Comparison of ENCODE assay signal across 8 cellular contexts in the genomic region with DNA sequence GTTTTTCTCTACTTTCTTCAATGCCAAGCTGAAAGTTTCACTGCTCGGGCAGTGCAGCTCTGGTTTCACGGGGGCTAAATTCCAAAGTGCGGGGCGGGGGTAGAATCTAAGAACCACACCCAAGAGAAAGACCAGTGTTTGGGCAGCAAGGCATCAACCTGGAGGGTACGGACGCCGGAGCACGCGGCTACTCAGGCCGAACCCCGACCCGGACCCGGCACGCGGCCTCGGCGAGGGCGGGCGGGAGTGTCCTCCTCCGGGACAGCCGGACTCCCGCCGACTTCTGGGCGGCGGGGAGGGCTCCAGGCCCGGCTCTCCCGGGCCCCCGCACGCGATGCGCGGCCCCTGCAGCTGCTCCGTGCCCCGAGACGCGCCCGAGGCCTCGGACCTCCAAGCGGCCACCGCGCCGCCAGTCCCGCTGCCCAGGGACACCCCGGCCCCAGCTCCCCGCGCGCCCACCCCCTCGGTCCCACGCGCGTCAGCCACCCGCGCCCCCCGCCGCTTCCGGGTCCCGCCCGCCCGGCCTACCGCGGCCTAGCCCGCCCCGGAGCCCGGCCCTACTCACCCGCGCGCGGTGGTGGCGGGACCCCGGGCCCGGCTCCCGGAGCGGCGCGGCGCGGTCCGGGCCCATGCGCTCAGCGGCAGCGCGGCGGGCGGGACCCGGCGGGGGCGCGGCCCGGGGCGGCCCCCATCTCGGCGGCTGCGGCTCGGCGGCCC. TPM values are rescaled to one million over a fixed set of nuclear protein-coding genes. Genes with fewer than 3 reads are reported as not detected.
DNase-seq lines count a peak whose midpoint lies in the region; ATAC-seq and TF ChIP-seq lines count a peak whose summit lies in the region.

No MANE protein-coding gene starts in this region.

- H3K18ac ChIP-seq in neuronal stem cell (ENCODE audit: low read length) = peak overlapping the region; percentile 73

- H3K4ac ChIP-seq in neuronal stem cell (ENCODE audit: low read length) = no peak overlapping the region

- H2BK120ac ChIP-seq in neuronal stem cell (ENCODE audit: low read depth, low read length) = no peak overlapping the region

- H3K4me1 ChIP-seq in esophagus squamous epithelium (peaks cover 9 to 57% (median 22%) of the 10 kb centered on the region in 3 donors), neuronal stem cell (ENCODE audit: control insufficient read depth in 2 of 2, insufficient read depth in 1 of 2, low read depth in 1 of 2, low read length in 2 of 2) (peaks cover 0 to 5% of the 10 kb centered on the region in 2 donors)

- no peak overlapping the region for H4K8ac ChIP-seq in neuronal stem cell (ENCODE audit: low read depth, low read length)

- no peak for TF ChIP-seq POLR2A in esophagus squamous epithelium (IDR thresholded peaks at IDR 0.05)

- H2BK5ac ChIP-seq in neuronal stem cell (ENCODE audit: low read length) = no peak overlapping the region

- TF ChIP-seq CTCF in esophagus squamous epithelium (IDR thresholded peaks at IDR 0.05) = no peak

- H3K36me3 ChIP-seq in esophagus squamous epithelium = no peaks in the 10 kb centered on the region
- peaks cover 4 to 20% of the 10 kb centered on the region in 2 donors for H3K36me3 ChIP-seq in neuronal stem cell (replicated peaks in 1 of 2; ENCODE audit: control insufficient read depth in 2 of 2, insufficient read depth in 2 of 2, low read length in 2 of 2)

- peak overlapping the region; percentile 70 to 90 (median 88) for H3K27ac ChIP-seq in esophagus squamous epithelium
- H3K27ac ChIP-seq in neuronal stem cell (replicated peaks; ENCODE audit: low read length) = no peak overlapping the region

- peak overlapping the region; percentile 18 for H3K9ac ChIP-seq in neuronal stem cell (ENCODE audit: low read depth, low read length, poor library complexity)

- no peak overlapping the region for H2BK12ac ChIP-seq in neuronal stem cell (ENCODE audit: low read length)

- peak overlapping the region; percentile 14 for H2AK5ac ChIP-seq in neuronal stem cell (ENCODE audit: low read depth, low read length)

- intact Hi-C loops in esophagus squamous epithelium (cut with DNase I) = no loop called here

- peaks cover 6% of the 10 kb centered on the region for H3K79me1 ChIP-seq in neuronal stem cell (ENCODE audit: low read depth, low read length)

- 0 to 3% methylated on average over 3 to 4 of the region's 95 CpGs for WGBS in esophagus squamous epithelium, 2 donors
- WGBS in neuronal stem cell (ENCODE audit: extremely low coverage in 2 of 2, insufficient read length in 2 of 2, insufficient replicate concordance in 1 of 2), 2 donors = no CpG with 5 or more reads among the region's 95 CpGs

- H3K23ac ChIP-seq in neuronal stem cell (ENCODE audit: low read depth, low read length, poor library complexity) = peak overlapping the region; percentile 44

- peak overlapping the region; percentile 66 for H2AFZ ChIP-seq in neuronal stem cell (ENCODE audit: low read length)

- ATAC-seq in HG03045 (IDR thresholded peaks at IDR 0.05; ENCODE audit: unreplicated experiment) = peak; percentile 31

- peak overlapping the region; percentile 28 for H3K14ac ChIP-seq in neuronal stem cell (ENCODE audit: low read length)

- no peak overlapping the region for H2BK15ac ChIP-seq in neuronal stem cell (ENCODE audit: low read length)

- H3K4me3 ChIP-seq in esophagus squamous epithelium (peak overlapping the region; percentile 51 to 90 (median 80)), neuronal stem cell (ENCODE audit: low read length in 2 of 2) (peak overlapping the region; percentile 73 to 87)

- no peak overlapping the region for H4K91ac ChIP-seq in neuronal stem cell (ENCODE audit: low read depth, low read length, poor library complexity)

- H3K27me3 ChIP-seq in esophagus squamous epithelium = no peaks in the 10 kb centered on the region
- peaks cover 0 to 12% (median 0%) of the 10 kb centered on the region in 3 experiments for H3K27me3 ChIP-seq in neuronal stem cell (ENCODE audit: control insufficient read depth in 3 of 3, insufficient read depth in 3 of 3, low read depth in 1 of 3, low read length in 3 of 3)

- no peaks in the 10 kb centered on the region for H3K9me3 ChIP-seq in esophagus squamous epithelium
- no peaks in the 10 kb centered on the region for H3K9me3 ChIP-seq in neuronal stem cell (replicated peaks in 1 of 2; ENCODE audit: control insufficient read depth in 2 of 2, insufficient read depth in 1 of 2, low read depth in 1 of 2, low read length in 2 of 2)

- peak overlapping the region; percentile 72 for H3K4me2 ChIP-seq in neuronal stem cell (ENCODE audit: insufficient read depth, low read length, poor library complexity, severe bottlenecking)

- DNase-seq in stimulated activated CD4-positive, alpha-beta T cell treated with anti-CD3 and anti-CD28 coated beads, Interleukin-2, amount 100 ng/mL, for 24 hours = peak; percentile 35 to 40
- no peak for DNase-seq in stimulated activated CD4-positive, alpha-beta T cell treated with anti-CD3 and anti-CD28 coated beads, Interleukin-4, amount 100 ng/mL, for 24 hours
- DNase-seq in T-helper 22 cell (ENCODE audit: low read depth) (peak; percentile 40), esophagus squamous epithelium (lab: John Stamatoyannopoulos, UW) (no peak), neuronal stem cell (ENCODE audit: low spot score) (no peak), NCI-H1092 treated with DMSO at 0.1 percent for 48 hours (lab: John Stamatoyannopoulos, UW) (no peak), NCI-H2107 (lab: John Stamatoyannopoulos, UW) (no peak)

RNA-seq across cellular contexts. Expression of gene AXIN1, which starts 0.6 kb away (rescaled TPM):
- 10 to 100 TPM; 17.8 to 32.2 (median 22.2) TPM for total RNA-seq in esophagus squamous epithelium
- 19.3 TPM for polyA plus RNA-seq in neuronal stem cell (2013, experiment 1 of 2)
- polyA plus RNA-seq in neuronal stem cell (2013, experiment 2 of 2) = 18.9 TPM

RNA-seq across cellular contexts. Expression of gene MRPL28, which starts 18.4 kb away (rescaled TPM):
- total RNA-seq in esophagus squamous epithelium = 10 to 100 TPM; 57.9 to 68.2 (median 63.0) TPM
- polyA plus RNA-seq in neuronal stem cell (2013, experiment 1 of 2) = 68.8 TPM
- polyA plus RNA-seq in neuronal stem cell (2013, experiment 2 of 2) = 73.1 TPM

RNA-seq across cellular contexts. Expression of gene PGAP6, which starts 29.8 kb away (rescaled TPM):
- 10 to 100 TPM; 23.5 to 31.7 (median 27.6) TPM for total RNA-seq in esophagus squamous epithelium
- 30.5 TPM for polyA plus RNA-seq in neuronal stem cell (2013, experiment 1 of 2)
- polyA plus RNA-seq in neuronal stem cell (2013, experiment 2 of 2) = 28.5 TPM

RNA-seq across cellular contexts. Expression of gene NME4, which starts 45.0 kb away (rescaled TPM):
- total RNA-seq in esophagus squamous epithelium = 10 to 100 TPM; 20.7 to 48.3 (median 25.3) TPM
- 329 TPM for polyA plus RNA-seq in neuronal stem cell (2013, experiment 1 of 2)
- 313 TPM for polyA plus RNA-seq in neuronal stem cell (2013, experiment 2 of 2)

RNA-seq across cellular contexts. Expression of gene DECR2, which starts 49.7 kb away (rescaled TPM):
- 10 to 100 TPM; 13.6 to 19.6 (median 17.0) TPM for total RNA-seq in esophagus squamous epithelium
- 17.1 TPM for polyA plus RNA-seq in neuronal stem cell (2013, experiment 1 of 2)
- polyA plus RNA-seq in neuronal stem cell (2013, experiment 2 of 2) = 17.8 TPM

Comparison
In these comparisons a context has a peak if more than half of its experiments do, and no peak if none do; other contexts are left out.
1. DNase-seq: peak in stimulated activated CD4-positive, alpha-beta T cell treated with anti-CD3 and anti-CD28 coated beads, Interleukin-2, amount 100 ng/mL, for 24 hours (2 of 2) and T-helper 22 cell (single experiment); none in stimulated activated CD4-positive, alpha-beta T cell treated with anti-CD3 and anti-CD28 coated beads, Interleukin-4, amount 100 ng/mL, for 24 hours (single experiment), esophagus squamous epithelium (single experiment), neuronal stem cell (single experiment), NCI-H1092 treated with DMSO at 0.1 percent for 48 hours (single experiment) and NCI-H2107 (single experiment).